In genomic region chr5:143887901-143888648, GRCh38 we compare ENCODE assay signal across 11 cellular contexts.
DNase-seq lines count a peak whose midpoint lies in the region; TF ChIP-seq lines count a peak whose summit lies in the region.
"Had no signal": no experiment of that assay in that cellular context is flagged by ENCODE, and none has a peak within 500 bp of the region (broad histone marks: within the 10 kb centered on the region; RNA-seq: fewer than 3 reads in every experiment).

No MANE protein-coding gene starts in this region.

- no peak overlapping the region for H2AK5ac ChIP-seq in trophoblast cell (ENCODE audit: low read length)

- no peak overlapping the region for H3K9ac ChIP-seq in neural progenitor cell
- no peak overlapping the region for H3K9ac ChIP-seq in trophoblast cell (ENCODE audit: low read length)

- H3K79me2 ChIP-seq in neural progenitor cell (ENCODE audit: low read depth), result no peaks in the 10 kb centered on the region
- H3K79me2 ChIP-seq in trophoblast cell (ENCODE audit: control insufficient read depth, insufficient read depth, low read length, poor library complexity), result no peaks in the 10 kb centered on the region

- no peaks in the 10 kb centered on the region for H3K79me1 ChIP-seq in trophoblast cell (ENCODE audit: low read length)

- H3K36me3 ChIP-seq in neural progenitor cell, result no peaks in the 10 kb centered on the region
- no peaks in the 10 kb centered on the region for H3K36me3 ChIP-seq in trophoblast cell (ENCODE audit: control insufficient read depth in 1 of 2, insufficient read depth in 2 of 2, low read length in 2 of 2)
- H3K36me3 ChIP-seq: prostate gland had no signal

- H3K4me1 Mint-ChIP-seq in chondrocyte (ENCODE audit: low read depth) (peaks cover 46% of the 10 kb centered on the region), neural progenitor cell (peaks cover 39% of the 10 kb centered on the region)

- H3K9me3 Mint-ChIP-seq in chondrocyte (ENCODE audit: low read depth) (no peaks in the 10 kb centered on the region), neural progenitor cell (no peaks in the 10 kb centered on the region)

- H2BK12ac ChIP-seq in trophoblast cell (ENCODE audit: low read length), result no peak overlapping the region

- H3K4me1 ChIP-seq in neural progenitor cell (no peaks in the 10 kb centered on the region), trophoblast cell (ENCODE audit: control insufficient read depth in 1 of 2, insufficient read depth in 2 of 2, low read length in 2 of 2) (no peaks in the 10 kb centered on the region)
- H3K4me1 ChIP-seq: prostate gland had no signal

- H3K27me3 Mint-ChIP-seq in chondrocyte (ENCODE audit: low read depth) (no peaks in the 10 kb centered on the region), neural progenitor cell (ENCODE audit: insufficient read depth, low read depth) (peaks cover 2% of the 10 kb centered on the region)

- peak overlapping the region; percentile 37 for H3K4me3 Mint-ChIP-seq in chondrocyte (ENCODE audit: unreplicated experiment)
- peak overlapping the region; percentile 0 for H3K4me3 Mint-ChIP-seq in neural progenitor cell

- H3K18ac ChIP-seq in trophoblast cell (ENCODE audit: low read length), result no peak overlapping the region

- TF ChIP-seq CTCF in AG10803 (conservative IDR thresholded peaks at IDR 0.05; ENCODE audit: low read length), result no peak
- TF ChIP-seq CTCF in chondrocyte (IDR thresholded peaks at IDR 0.05), result no peak
- no peak for TF ChIP-seq CTCF in neural progenitor cell (IDR thresholded peaks at IDR 0.05)

- no peaks in the 10 kb centered on the region for H3F3A ChIP-seq in neural progenitor cell (ENCODE audit: low read depth)

- H4K8ac ChIP-seq in trophoblast cell (ENCODE audit: low read depth, low read length), result no peak overlapping the region

- no peak overlapping the region for H3K4ac ChIP-seq in trophoblast cell (ENCODE audit: low read depth, low read length)

- no CpG with 5 or more reads among the region's 5 CpGs for whole genome bisulfite sequencing in trophoblast cell (ENCODE audit: extremely low coverage, insufficient coverage, insufficient read length)

- no peaks in the 10 kb centered on the region for H4K20me1 ChIP-seq in neural progenitor cell (ENCODE audit: low read depth)

- H2AFZ ChIP-seq in neural progenitor cell (replicated peaks) (no peak overlapping the region), trophoblast cell (ENCODE audit: insufficient read depth, low read length, poor library complexity) (no peak overlapping the region)

- H3K14ac ChIP-seq in trophoblast cell (ENCODE audit: low read length), result no peak overlapping the region

- H4K12ac ChIP-seq in trophoblast cell (ENCODE audit: low read depth, low read length), result no peak overlapping the region

- H3K23ac ChIP-seq in trophoblast cell (ENCODE audit: low read length), result no peak overlapping the region

- H3K27ac Mint-ChIP-seq in chondrocyte (ENCODE audit: unreplicated experiment) (peak overlapping the region; percentile 77), neural progenitor cell (peak overlapping the region; percentile 58)

- H4K91ac ChIP-seq in trophoblast cell (ENCODE audit: low read depth, low read length), result no peak overlapping the region

- H2BK5ac ChIP-seq in trophoblast cell (ENCODE audit: low read depth, low read length, poor library complexity), result no peak overlapping the region

- H3K27me3 ChIP-seq in neural progenitor cell, result no peaks in the 10 kb centered on the region
- no peaks in the 10 kb centered on the region for H3K27me3 ChIP-seq in trophoblast cell (ENCODE audit: insufficient read depth, low read length)

- no peak overlapping the region for H2BK120ac ChIP-seq in trophoblast cell (ENCODE audit: insufficient read depth, low read length, poor library complexity)

- DNase-seq in AG10803 (ENCODE audit: low read depth) (peak; percentile 96), HT1080 (ENCODE audit: low read depth) (peak; percentile 85), chondrocyte (ENCODE audit: low spot score) (no peak), neural progenitor cell (ENCODE audit: low spot score) (no peak), HuH-7.5 (ENCODE audit: low spot score) (no peak), NCI-H748 (lab: John Stamatoyannopoulos, UW; ENCODE audit: unreplicated experiment) (no peak), trophoblast cell (no peak), HPDE6-E6E7 (ENCODE audit: extremely low spot score) (no peak)
- DNase-seq: activated CD4-positive, alpha-beta T cell treated with anti-CD3 and anti-CD28 coated beads for 1 hour; activated effector memory CD4-positive, alpha-beta T cell treated with anti-CD3 and anti-CD28 coated beads, Interleukin-2, amount 50 U/mL, for 16 hours had no signal

- H3K4me2 ChIP-seq in neural progenitor cell, result no peak overlapping the region
- no peak overlapping the region for H3K4me2 ChIP-seq in trophoblast cell (ENCODE audit: low read length)

- no peaks in the 10 kb centered on the region for H3K36me3 Mint-ChIP-seq in chondrocyte (ENCODE audit: low read depth)
- H3K36me3 Mint-ChIP-seq in neural progenitor cell, result no peaks in the 10 kb centered on the region

- H3K9me3 ChIP-seq in neural progenitor cell (ENCODE audit: low read depth), result no peaks in the 10 kb centered on the region
- no peaks in the 10 kb centered on the region for H3K9me3 ChIP-seq in trophoblast cell (ENCODE audit: insufficient read depth, low read depth, low read length)
- H3K9me3 ChIP-seq: prostate gland had no signal

- H3K4me3 ChIP-seq in AG10803 (ENCODE audit: low read length) (no peak overlapping the region), neural progenitor cell (no peak overlapping the region), trophoblast cell (ENCODE audit: low read depth, low read length) (no peak overlapping the region)
- H3K4me3 ChIP-seq: prostate gland had no signal

- H3K27ac ChIP-seq in neural progenitor cell (no peak overlapping the region), trophoblast cell (ENCODE audit: low read depth, low read length) (no peak overlapping the region)
- H3K27ac ChIP-seq: prostate gland had no signal

Comparison
In these comparisons a context has a peak if more than half of its experiments do, and no peak if none do; other contexts are left out.
1. DNase-seq: peak in AG10803 (single experiment) and HT1080 (single experiment); none in chondrocyte (single experiment), neural progenitor cell (single experiment), HuH-7.5 (single experiment), NCI-H748 (single experiment), trophoblast cell (0 of 2) and HPDE6-E6E7 (single experiment).